Comparison of ENCODE assay signal across 8 cellular contexts in genomic region chr11:72812968-72813739, GRCh38. TPM values are rescaled to one million over a fixed set of nuclear protein-coding genes. Genes with fewer than 3 reads are reported as not detected.
DNase-seq lines count a peak whose midpoint lies in the region; ATAC-seq and TF ChIP-seq lines count a peak whose summit lies in the region.

No MANE protein-coding gene starts in this region.

- H3K23ac ChIP-seq in mesenchymal stem cell (ENCODE audit: low read length in 2 of 2): peak overlapping the region in 1 of 2 experiments; percentile 34

- H4K8ac ChIP-seq in mesenchymal stem cell (ENCODE audit: low read length): no peak overlapping the region

- H3K27me3 ChIP-seq in dorsolateral prefrontal cortex (no peaks in the 10 kb centered on the region), mesenchymal stem cell (ENCODE audit: control insufficient read depth in 1 of 2, insufficient read depth in 1 of 2, low read length in 2 of 2) (no peaks in the 10 kb centered on the region)

- peak; percentile 79 for DNase-seq in DMS79 treated with DMSO at 0.1 percent for 48 hours (lab: John Stamatoyannopoulos, UW)
- peak; percentile 10 for DNase-seq in NCI-H2227 treated with DMSO at 0.1 percent for 48 hours (lab: John Stamatoyannopoulos, UW)
- peak; percentile 62 to 64 for DNase-seq in activated CD4-positive, alpha-beta T cell treated with anti-CD3 and anti-CD28 coated beads for 4 hours
- DNase-seq in dorsolateral prefrontal cortex: peak in 3 of 10 donors; percentile 35 to 47 (median 46)
- peak; percentile 73 for DNase-seq in mesenchymal stem cell
- peak; percentile 85 for DNase-seq in stimulated activated CD8-positive, alpha-beta memory T cell treated with anti-CD3 and anti-CD28 coated beads, Interleukin-4, amount 100 ng/mL, for 48 hours

- peak overlapping the region; percentile 73; the same call in 1 of the 2 replicates for H3K27ac ChIP-seq in HEK293 (ENCODE audit: extremely low read depth, low read depth, low read length)
- H3K27ac ChIP-seq in dorsolateral prefrontal cortex: peak overlapping the region in 56 of 59 donors; percentile 81 to 99 (median 96)
- no peak overlapping the region for H3K27ac ChIP-seq in mesenchymal stem cell (ENCODE audit: low read length, poor library complexity, severe bottlenecking)

- H3K36me3 ChIP-seq in HEK293 (ENCODE audit: control insufficient read depth in 2 of 2, insufficient read depth in 1 of 2, low read length in 2 of 2) (peaks cover 0 to 20% of the 10 kb centered on the region in 2 experiments; a peak in 1 of 3 replicates), mesenchymal stem cell (ENCODE audit: control insufficient read depth in 1 of 2, insufficient read depth in 2 of 2, low read depth in 1 of 2, low read length in 2 of 2) (peaks cover 12 to 16% of the 10 kb centered on the region in 2 experiments)

- no peaks in the 10 kb centered on the region for H3K4me1 ChIP-seq in HEK293 (ENCODE audit: control insufficient read depth, insufficient read depth, low read length)
- peaks cover 28% of the 10 kb centered on the region for H3K4me1 ChIP-seq in mesenchymal stem cell (ENCODE audit: control insufficient read depth, insufficient read depth, low read depth, low read length)

- H3K79me1 ChIP-seq in mesenchymal stem cell (replicated peaks; ENCODE audit: low read length, poor library complexity, severe bottlenecking): peaks cover 14% of the 10 kb centered on the region

- no peak overlapping the region for H4K91ac ChIP-seq in mesenchymal stem cell (ENCODE audit: low read length)

- no peak overlapping the region for H2BK15ac ChIP-seq in mesenchymal stem cell (ENCODE audit: low read depth, poor library complexity, severe bottlenecking)

- peak; percentile 75 for TF ChIP-seq CTCF in HEK293 (tag by site-specific recombination; IDR thresholded peaks at IDR 0.05)
- peak in 53 of 56 donors; percentile 15 to 61 (median 42) for TF ChIP-seq CTCF in dorsolateral prefrontal cortex (IDR thresholded peaks at IDR 0.05 in 54 of 56, conservative IDR thresholded peaks at IDR 0.05 in 2 of 56; ENCODE audit: low read depth in 1 of 56, partially characterized antibody in 56 of 56)

- no peak for ATAC-seq in GM18520 (IDR thresholded peaks at IDR 0.05; ENCODE audit: unreplicated experiment)

- H3K4me3 ChIP-seq in HEK293 (ENCODE audit: low read depth, low read length): peak overlapping the region; percentile 70
- peak overlapping the region; percentile 64 to 99 (median 92) for H3K4me3 ChIP-seq in dorsolateral prefrontal cortex
- peak overlapping the region; percentile 94 to 95 for H3K4me3 ChIP-seq in mesenchymal stem cell (ENCODE audit: insufficient read depth in 1 of 2, low read depth in 1 of 2, low read length in 2 of 2)

- H3K4ac ChIP-seq in mesenchymal stem cell (ENCODE audit: low read depth in 1 of 2, low read length in 2 of 2): peak overlapping the region in 1 of 2 experiments; percentile 92

- H2AFZ ChIP-seq in mesenchymal stem cell (ENCODE audit: low read depth, low read length): peak overlapping the region; percentile 79

- H2AK5ac ChIP-seq in mesenchymal stem cell (ENCODE audit: low read length, severe bottlenecking): no peak overlapping the region

- peak overlapping the region; percentile 97 for H3K9ac ChIP-seq in mesenchymal stem cell (ENCODE audit: low read length)

- H3K9me3 ChIP-seq in HEK293 (ENCODE audit: control insufficient read depth, insufficient read depth, low read depth, low read length): no peaks in the 10 kb centered on the region
- no peaks in the 10 kb centered on the region for H3K9me3 ChIP-seq in mesenchymal stem cell (ENCODE audit: control insufficient read depth, low read length)

- peak overlapping the region in 1 of 2 experiments; percentile 58 for H3K14ac ChIP-seq in mesenchymal stem cell (ENCODE audit: low read length in 2 of 2)

- CTCF ChIA-PET in HEK293 (lab: Yijun Ruan, JAX): interaction anchor here (0.8 to 2.1 kb wide), 7 partner anchors 10 to 365 kb away, joined by 3 to 7 read pairs (median 4); partner anchors contain the start of gene STARD10

- H3K4me2 ChIP-seq in mesenchymal stem cell (ENCODE audit: low read length, poor library complexity, severe bottlenecking): peak overlapping the region; percentile 82

- peak overlapping the region; percentile 25 to 95 for H3K18ac ChIP-seq in mesenchymal stem cell (ENCODE audit: low read depth in 1 of 2, low read length in 2 of 2)

- 54% methylated on average over 24 of the region's 24 CpGs for WGBS in mesenchymal stem cell

- POLR2A ChIA-PET in HEK293 (lab: Yijun Ruan, JAX): interaction anchor here (1.0 kb wide), 1 partner anchor 19 kb away, joined by 3 read pairs; the partner anchor contains the start of gene STARD10

- no peak overlapping the region for H2BK5ac ChIP-seq in mesenchymal stem cell (ENCODE audit: low read depth, low read length, poor library complexity, severe bottlenecking)

- H2BK12ac ChIP-seq in mesenchymal stem cell (ENCODE audit: low read length in 2 of 2): peak overlapping the region in 1 of 2 experiments; percentile 93

- intact Hi-C loops in dorsolateral prefrontal cortex (cut with DNase I): no loop called here

- H2BK120ac ChIP-seq in mesenchymal stem cell (ENCODE audit: low read depth, low read length): no peak overlapping the region

TF ChIP-seq in HEK293, 187 proteins besides CTCF, POLR2A, EP300 and RAD21 (continues in another document):
- TF ChIP-seq PATZ1 (tag by site-specific recombination; IDR thresholded peaks at IDR 0.05): peak; percentile 55
- peak; percentile 19 for TF ChIP-seq SP2 (tag by site-specific recombination; IDR thresholded peaks at IDR 0.05)
- peak; percentile 93 for TF ChIP-seq ZNF623 (tag by site-specific recombination; IDR thresholded peaks at IDR 0.05)
- no peak for TF ChIP-seq ZNF670 (tag by site-specific recombination; IDR thresholded peaks at IDR 0.05; ENCODE audit: low read depth)
- no peak for TF ChIP-seq ZNF560 (tag by site-specific recombination; IDR thresholded peaks at IDR 0.05; ENCODE audit: borderline replicate concordance)
- peak; percentile 39; the same call in 1 of the 2 replicates for TF ChIP-seq EGR2 (tag by site-specific recombination; IDR thresholded peaks at IDR 0.05; ENCODE audit: low read depth)
- TF ChIP-seq ZNF596 (tag by site-specific recombination; IDR thresholded peaks at IDR 0.05): no peak
- TF ChIP-seq TRIM28 (IDR thresholded peaks at IDR 0.05; ENCODE audit: borderline replicate concordance, low read length): peak; percentile 96; the same call in 1 of the 2 replicates
- TF ChIP-seq SP7 (tag by site-specific recombination; IDR thresholded peaks at IDR 0.05): peak; percentile 38; the same call in 1 of the 2 replicates
- no peak for TF ChIP-seq KLF7 (tag by site-specific recombination; IDR thresholded peaks at IDR 0.05; ENCODE audit: borderline replicate concordance)
- peak; percentile 36 for TF ChIP-seq ZFHX2 (tag by site-specific recombination; conservative IDR thresholded peaks at IDR 0.05)
- peak; percentile 84 for TF ChIP-seq ZNF600 (tag by site-specific recombination; IDR thresholded peaks at IDR 0.05)
- 0 out of 2 replicates have a peak, but pooled peaks have one; percentile 25 for TF ChIP-seq ZNF366 (tag by site-specific recombination; conservative IDR thresholded peaks at IDR 0.05)
- TF ChIP-seq ZBTB20 (tag by site-specific recombination; IDR thresholded peaks at IDR 0.05): peak; percentile 58
- peak; percentile 59; the same call in 1 of the 2 replicates for TF ChIP-seq KLF8 (tag by site-specific recombination; IDR thresholded peaks at IDR 0.05)
- TF ChIP-seq GLIS2 (tag by site-specific recombination; IDR thresholded peaks at IDR 0.05): peak; percentile 58; the same call in 1 of the 2 replicates
- 0 out of 2 replicates have a peak, but pooled peaks have one; percentile 13 for TF ChIP-seq ZNF335 (tag by site-specific recombination; conservative IDR thresholded peaks at IDR 0.05)
- 0 out of 2 replicates have a peak, but pooled peaks have one; percentile 40 for TF ChIP-seq ZEB2 (tag by site-specific recombination; IDR thresholded peaks at IDR 0.05)
- 0 out of 2 replicates have a peak, but pooled peaks have one; percentile 7 for TF ChIP-seq KLF1 (tag by site-specific recombination; IDR thresholded peaks at IDR 0.05)
- TF ChIP-seq ZNF274 (IDR thresholded peaks at IDR 0.05; ENCODE audit: low read length): no peak
- TF ChIP-seq ZNF274 (tag by site-specific recombination; IDR thresholded peaks at IDR 0.05; ENCODE audit: borderline replicate concordance): no peak
- peak; percentile 71 for TF ChIP-seq ZBTB48 (tag by site-specific recombination; IDR thresholded peaks at IDR 0.05)

RNA-seq across cellular contexts. Expression of gene ATG16L2, which starts 1.1 kb away (rescaled TPM):
- total RNA-seq in dorsolateral prefrontal cortex: 10 to 100 TPM; 17.7 to 47.0 (median 30.9) TPM
- polyA plus RNA-seq in mesenchymal stem cell (2013, experiment 1 of 2): 12.0 TPM
- 10.4 TPM for polyA plus RNA-seq in mesenchymal stem cell (2013, experiment 2 of 2)

RNA-seq across cellular contexts. Expression of gene STARD10, which starts 19.3 kb away (rescaled TPM):
- total RNA-seq in dorsolateral prefrontal cortex: 100 to 1,000 TPM in 2 of 120 experiments, 10 to 100 TPM in 118; 31.5 to 113 (median 51.1) TPM
- polyA plus RNA-seq in mesenchymal stem cell (2013, experiment 1 of 2): 16.5 TPM
- 13.7 TPM for polyA plus RNA-seq in mesenchymal stem cell (2013, experiment 2 of 2)
